ENCODE assay signal across 1 cellular context in genomic region chrX:154762529-154763296, GRCh38.
TF ChIP-seq lines count a peak whose summit lies in the region.

TSS of gene DKC1 (plus strand) at chrX:154762864. CDS start at chrX:154762966, 102 bp downstream.

TF ChIP-seq in GM23338, 12 proteins besides CTCF, POLR2A, EP300 and RAD21 (continued from another document):
- TF ChIP-seq ZNF462 (CRISPR knock-in tag; IDR thresholded peaks at IDR 0.05) (no peak), NANOG (IDR thresholded peaks at IDR 0.05; ENCODE audit: borderline replicate concordance) (no peak)
